Comparison of ENCODE assay signal across 14 cellular contexts in genomic region chr10:88232029-88232895, GRCh38.
DNase-seq lines count a peak whose midpoint lies in the region; ATAC-seq, FAIRE-seq and TF ChIP-seq lines count a peak whose summit lies in the region.
"Had no signal": no experiment of that assay in that cellular context is flagged by ENCODE, and none has a peak within 500 bp of the region (broad histone marks: within the 10 kb centered on the region; RNA-seq: fewer than 3 reads in every experiment).

No MANE protein-coding gene starts in this region.

- intact Hi-C loops in spleen (cut with DNase I; ENCODE audit: low total_unique reads), result no loop called here

- peak overlapping the region; percentile 29 for H3K27ac Mint-ChIP-seq in astrocyte (ENCODE audit: unreplicated experiment)
- H3K27ac Mint-ChIP-seq: naive thymus-derived CD4-positive, alpha-beta T cell had no signal

- in situ Hi-C loops in GM23248 (cut with MboI), result no loop called here

- H3K27me3 Mint-ChIP-seq in astrocyte (ENCODE audit: low read depth, unreplicated experiment), result peaks cover 4% of the 10 kb centered on the region
- H3K27me3 Mint-ChIP-seq: CD4-positive, alpha-beta memory T cell had no signal

- no peak for ATAC-seq in HG03521 (IDR thresholded peaks at IDR 0.05; ENCODE audit: unreplicated experiment)
- ATAC-seq: naive thymus-derived CD4-positive, alpha-beta T cell had no signal

- H4K20me1 ChIP-seq in GM23248 (ENCODE audit: insufficient read depth) (no peaks in the 10 kb centered on the region), astrocyte (ENCODE audit: insufficient read depth, low read length) (no peaks in the 10 kb centered on the region)

- DNase-seq in GM23248 (peak; percentile 48), astrocyte (ENCODE audit: low read depth) (peak; percentile 48), right atrium auricular region (ENCODE audit: low spot score) (peak; percentile 85), spleen (no peak), HUDEP-2 (lab: John Stamatoyannopoulos, UW; ENCODE audit: unreplicated experiment in 76 of 76) (no peak), RCC 7860 (ENCODE audit: low spot score) (no peak), NCI-H187 treated with DMSO at 0.1 percent for 48 hours (lab: John Stamatoyannopoulos, UW) (no peak)
- DNase-seq: CD4-positive, alpha-beta memory T cell; naive thymus-derived CD4-positive, alpha-beta T cell; NCI-H1930; T-helper 9 cell had no signal

- H3K4me3 ChIP-seq in GM23248 (no peak overlapping the region), astrocyte (ENCODE audit: insufficient read depth, low read depth, low read length) (no peak overlapping the region), right atrium auricular region (no peak overlapping the region), spleen (no peak overlapping the region)

- H3K4me3 Mint-ChIP-seq in astrocyte (ENCODE audit: unreplicated experiment), result no peak overlapping the region
- H3K4me3 Mint-ChIP-seq: CD4-positive, alpha-beta memory T cell; naive thymus-derived CD4-positive, alpha-beta T cell had no signal

- WGBS in GM23248 (ENCODE audit: low coverage in 1 of 2, low lambda C conversion rate in 2 of 2, missing lambda C conversion rate in 2 of 2), 2 experiments, result 31% methylated on average over 5 of the region's 5 CpGs
- WGBS in spleen, 5 donors, result 60 to 79% (median 64%) methylated on average over 5 of the region's 5 CpGs

- no peak overlapping the region for H2AFZ ChIP-seq in GM23248
- no peak overlapping the region for H2AFZ ChIP-seq in astrocyte (ENCODE audit: low read depth, low read length)

- FAIRE-seq in astrocyte (lab: Jason Lieb, UNC) (no peak), RCC 7860 (lab: Jason Lieb, UNC) (no peak)
- FAIRE-seq: endometrium, H1 had no signal

- TF ChIP-seq POLR2A in spleen (IDR thresholded peaks at IDR 0.05), result no peak

- H3K9me3 Mint-ChIP-seq in astrocyte (ENCODE audit: unreplicated experiment), result peaks cover 3% of the 10 kb centered on the region

- no peaks in the 10 kb centered on the region for H3K9me3 ChIP-seq in GM23248 (ENCODE audit: low read depth)
- no peaks in the 10 kb centered on the region for H3K9me3 ChIP-seq in astrocyte (ENCODE audit: insufficient read depth, low read depth, low read length)
- H3K9me3 ChIP-seq in right atrium auricular region, result no peaks in the 10 kb centered on the region
- H3K9me3 ChIP-seq in spleen, result peaks cover 0 to 5% (median 0%) of the 10 kb centered on the region in 8 donors

- no peaks in the 10 kb centered on the region for H3K36me3 Mint-ChIP-seq in astrocyte (ENCODE audit: low read depth, unreplicated experiment)

- peaks cover 4% of the 10 kb centered on the region for H3K4me1 Mint-ChIP-seq in astrocyte (ENCODE audit: low read depth, unreplicated experiment)

- H3K79me2 ChIP-seq in GM23248 (ENCODE audit: insufficient read depth), result no peaks in the 10 kb centered on the region
- H3K79me2 ChIP-seq in astrocyte (ENCODE audit: insufficient read depth, low read length), result no peaks in the 10 kb centered on the region

- H3K36me3 ChIP-seq in GM23248 (ENCODE audit: low read depth) (no peaks in the 10 kb centered on the region), astrocyte (ENCODE audit: insufficient read depth, low read length) (no peaks in the 10 kb centered on the region), right atrium auricular region (no peaks in the 10 kb centered on the region), spleen (no peaks in the 10 kb centered on the region)

- H3K4me2 ChIP-seq in GM23248 (ENCODE audit: unreplicated experiment) (no peak overlapping the region), astrocyte (ENCODE audit: low read length) (no peak overlapping the region)

- no peaks in the 10 kb centered on the region for H3K9me2 ChIP-seq in GM23248 (ENCODE audit: insufficient read depth)

- no peaks in the 10 kb centered on the region for H3K27me3 ChIP-seq in GM23248 (replicated peaks; ENCODE audit: insufficient read depth)
- no peaks in the 10 kb centered on the region for H3K27me3 ChIP-seq in astrocyte (ENCODE audit: insufficient read depth, low read length)
- no peaks in the 10 kb centered on the region for H3K27me3 ChIP-seq in right atrium auricular region
- no peaks in the 10 kb centered on the region for H3K27me3 ChIP-seq in spleen (replicated peaks in 1 of 7)

- H3K9ac ChIP-seq in GM23248 (no peak overlapping the region), astrocyte (ENCODE audit: low read length) (no peak overlapping the region)

- no peaks in the 10 kb centered on the region for H3K4me1 ChIP-seq in GM23248 (ENCODE audit: insufficient read depth)
- H3K4me1 ChIP-seq in astrocyte (ENCODE audit: insufficient read depth, low read length), result peaks cover 3% of the 10 kb centered on the region
- H3K4me1 ChIP-seq in right atrium auricular region, result peaks cover 0 to 40% of the 10 kb centered on the region in 2 donors
- H3K4me1 ChIP-seq in spleen, result peaks cover 0 to 8% (median 0%) of the 10 kb centered on the region in 6 donors

- TF ChIP-seq CTCF in astrocyte (IDR thresholded peaks at IDR 0.05; ENCODE audit: insufficient read depth, low read depth, low read length) (no peak), right atrium auricular region (IDR thresholded peaks at IDR 0.05) (no peak), spleen (IDR thresholded peaks at IDR 0.05 in 8 of 11, conservative IDR thresholded peaks at IDR 0.05 in 3 of 11) (no peak)

- H3K27ac ChIP-seq in GM23248 (no peak overlapping the region), astrocyte (ENCODE audit: low read depth, low read length) (no peak overlapping the region), right atrium auricular region (peak overlapping the region; percentile 17 to 33), spleen (peak overlapping the region in 7 of 8 donors; percentile 3 to 73 (median 45))

- no peaks in the 10 kb centered on the region for H3F3A ChIP-seq in GM23248 (ENCODE audit: insufficient read depth)

Comparison
In these comparisons a context has a peak if more than half of its experiments do, and no peak if none do; other contexts are left out.
1. DNase-seq: peak in GM23248 (single experiment), astrocyte (single experiment) and right atrium auricular region (single experiment); none in spleen (single experiment), HUDEP-2 (0 of 76), RCC 7860 (single experiment) and NCI-H187 treated with DMSO at 0.1 percent for 48 hours (single experiment).
2. H3K27ac ChIP-seq: peak in right atrium auricular region (2 of 2) and spleen (7 of 8); none in GM23248 (single experiment) and astrocyte (single experiment).